23 cellular contexts compared by ENCODE assay signal in the genomic region with DNA sequence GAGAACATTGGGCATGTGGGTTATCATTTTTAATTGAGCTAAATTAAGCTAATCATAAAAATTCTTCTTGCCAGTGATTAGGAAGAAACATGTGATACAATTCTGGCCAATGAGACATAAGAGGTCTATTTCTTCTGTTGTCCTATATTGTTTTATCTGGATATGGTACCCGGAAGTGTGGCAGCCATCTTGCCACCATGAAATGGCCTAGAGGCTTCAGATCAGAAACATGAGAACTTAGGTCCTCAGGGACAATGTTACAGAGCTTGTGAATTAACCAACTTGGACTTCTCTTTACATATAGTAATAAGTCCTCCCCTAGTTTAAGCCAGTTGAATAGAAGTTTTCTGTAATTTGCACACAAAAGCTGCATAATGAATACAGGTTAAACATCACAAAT.
"Had no signal": no experiment of that assay in that cellular context is flagged by ENCODE, and none has a peak within 500 bp of the region (broad histone marks: within the 10 kb centered on the region; RNA-seq: fewer than 3 reads in every experiment).

No MANE protein-coding gene starts in this region.

- DNase-seq: stimulated activated CD4-positive, alpha-beta T cell treated with anti-CD3 and anti-CD28 coated beads, Interleukin-2, amount 100 ng/mL, for 48 hours; stimulated activated CD4-positive, alpha-beta T cell treated with anti-CD3 and anti-CD28 coated beads, Interleukin-4, amount 100 ng/mL, for 1 hour; stimulated activated CD4-positive, alpha-beta T cell treated with anti-CD3 and anti-CD28 coated beads, Interleukin-4, amount 100 ng/mL, for 24 hours; stimulated activated CD4-positive, alpha-beta T cell treated with anti-CD3 and anti-CD28 coated beads, Interleukin-4, amount 100 ng/mL, for 4 hours; stimulated activated CD8-positive, alpha-beta memory T cell treated with anti-CD3 and anti-CD28 coated beads, Interleukin-4, amount 100 ng/mL, for 48 hours; stimulated activated naive B cell treated with anti-CD40 and anti-IgM and Interleukin-4, amounts not matched to agents 10 μg/mL and 1 μg/mL and 100 μg/mL, for 72 hours; stimulated activated naive CD4-positive, alpha-beta T cell; stimulated activated naive CD4-positive, alpha-beta T cell treated with Interleukin-2 at 50 U/mL for 16 hours; stimulated activated naive CD8-positive, alpha-beta T cell treated with anti-CD3 and anti-CD28 coated beads, Interleukin-15, amount 100 ng/mL, for 72 hours; stimulated activated naive CD8-positive, alpha-beta T cell treated with anti-CD3 and anti-CD28 coated beads, Interleukin-15, Interleukin-2, amounts not matched to agents 100 U/mL and 50 U/mL, for 24 hours; stomach; testis; thyroid gland; tibial artery; transverse colon; trophoblast cell; upper lobe of left lung; upper lobe of right lung; uterus had no signal

- H3K4me1 ChIP-seq: stomach, suprapubic skin, testis, thyroid gland, tibial artery, tibial nerve, transverse colon, upper lobe of right lung, uterus, vagina had no signal

- H3K9me3 ChIP-seq: stomach, suprapubic skin, testis, thoracic aorta, thyroid gland, tibial artery, tibial nerve, transverse colon, upper lobe of left lung, upper lobe of right lung, uterus, vagina had no signal

- H3K36me3 ChIP-seq: stomach, suprapubic skin, thoracic aorta, thyroid gland, tibial artery, tibial nerve, transverse colon, upper lobe of left lung, upper lobe of right lung, uterus, vagina had no signal

- H3K27me3 ChIP-seq: stomach, suprapubic skin, testis, thyroid gland, tibial artery, tibial nerve, transverse colon, upper lobe of left lung, upper lobe of right lung, uterus, vagina had no signal

- H3K27ac ChIP-seq: stomach, suprapubic skin, testis, thoracic aorta, thyroid gland, tibial artery, tibial nerve, transverse colon, upper lobe of left lung, upper lobe of right lung, uterus, vagina had no signal

- H3K4me3 ChIP-seq: stomach, suprapubic skin, testis, thoracic aorta, thyroid gland, tibial artery, tibial nerve, transverse colon, upper lobe of left lung, upper lobe of right lung, uterus, vagina had no signal
